8 cellular contexts compared by ENCODE assay signal in the genomic region with DNA sequence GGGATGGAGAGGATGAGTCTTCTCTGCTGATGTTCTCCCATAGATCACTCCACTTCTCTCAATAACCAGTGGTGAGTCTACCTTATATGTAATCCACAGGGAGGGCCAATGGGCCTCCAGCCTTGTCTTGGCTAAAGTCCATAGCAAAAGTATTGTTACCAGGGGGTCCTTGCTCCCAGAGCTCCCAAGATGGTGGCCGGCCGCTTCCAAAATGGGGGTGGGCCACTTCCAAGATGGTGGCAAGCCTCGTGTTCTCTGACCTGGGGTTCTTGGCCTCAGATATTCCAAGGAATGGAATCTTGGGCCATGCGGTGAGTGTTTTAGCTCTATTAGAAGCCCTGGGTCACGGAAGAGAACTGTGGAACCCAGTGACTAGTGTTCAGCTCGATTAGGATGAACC. TPM values are rescaled to one million over a fixed set of nuclear protein-coding genes. Genes with fewer than 3 reads are reported as not detected.
"Had no signal": no experiment of that assay in that cellular context is flagged by ENCODE, and none has a peak within 500 bp of the region (broad histone marks: within the 10 kb centered on the region; RNA-seq: fewer than 3 reads in every experiment).

No MANE protein-coding gene starts in this region.

- H3K27ac ChIP-seq: GM23248, HL-60, KMS-11 had no signal

- H3K4me3 Mint-ChIP-seq: IgD-negative memory B cell had no signal

- DNase-seq: GM23248, H7, HCEC 1CT, KBM-7 had no signal

- H3K4me1 Mint-ChIP-seq: IgD-negative memory B cell had no signal

- H3K9ac ChIP-seq: GM23248, KMS-11 had no signal

- H3K36me3 Mint-ChIP-seq: IgD-negative memory B cell had no signal

- H3K4me2 ChIP-seq: KMS-11 had no signal

- H2AFZ ChIP-seq: GM23248 had no signal

- ATAC-seq: HepG2 had no signal

- H3K4me3 ChIP-seq: GM23248 had no signal

RNA-seq across cellular contexts. Expression of a gene that starts 12.0 kb away (rescaled TPM):
- total RNA-seq: GM23248, HepG2 had no signal
- polyA plus RNA-seq: GM23248, IgD-negative memory B cell had no signal
